Comparison of ENCODE assay signal across 8 cellular contexts in genomic region chr7:131556912-131557457, GRCh38. TPM values are rescaled to one million over a fixed set of nuclear protein-coding genes. Genes with fewer than 3 reads are reported as not detected.
DNase-seq lines count a peak whose midpoint lies in the region; ATAC-seq and TF ChIP-seq lines count a peak whose summit lies in the region.

No MANE protein-coding gene starts in this region.

- peaks cover 26% of the 10 kb centered on the region for H3K4me1 ChIP-seq in CD4-positive, CD25-positive, alpha-beta regulatory T cell (ENCODE audit: control insufficient read depth, insufficient read depth, low read length, poor library complexity, severe bottlenecking)
- H3K4me1 ChIP-seq in thymus (ENCODE audit: control insufficient read depth, insufficient read depth, low read length): no peaks in the 10 kb centered on the region
- H3K4me1 ChIP-seq in foreskin keratinocyte: peaks cover 5% of the 10 kb centered on the region

- peaks cover 6 to 21% (median 8%) of the 10 kb centered on the region in 4 donors for H3K4me1 Mint-ChIP-seq in CD4-positive, CD25-positive, alpha-beta regulatory T cell
- H3K4me1 Mint-ChIP-seq in activated B cell treated with CpG ODN at 0.5 μM for 24 hours: peaks cover 24% of the 10 kb centered on the region

- peak overlapping the region; percentile 75 to 91 (median 78) for H3K4me3 Mint-ChIP-seq in CD4-positive, CD25-positive, alpha-beta regulatory T cell
- peak overlapping the region; percentile 78 for H3K4me3 Mint-ChIP-seq in activated B cell treated with CpG ODN at 0.5 μM for 24 hours

- H3K27me3 ChIP-seq in CD4-positive, CD25-positive, alpha-beta regulatory T cell (ENCODE audit: control insufficient read depth, insufficient read depth, low read length): peaks cover 27% of the 10 kb centered on the region
- peaks cover 20% of the 10 kb centered on the region for H3K27me3 ChIP-seq in kidney epithelial cell (ENCODE audit: control insufficient read depth, insufficient read depth, low read length)
- peaks cover 45% of the 10 kb centered on the region for H3K27me3 ChIP-seq in thymus (ENCODE audit: control insufficient read depth, insufficient read depth)
- peaks cover 85% of the 10 kb centered on the region for H3K27me3 ChIP-seq in foreskin keratinocyte

- intact Hi-C loops in activated B cell treated with CpG ODN at 0.5 μM for 24 hours (cut with micrococcal nuclease): loop anchor here (5.0 kb wide), 2 partner anchors 50 to 95 kb away; no protein-coding TSS in a partner anchor

- H3K9me3 Mint-ChIP-seq in CD4-positive, CD25-positive, alpha-beta regulatory T cell: peaks cover 0 to 3% (median 0%) of the 10 kb centered on the region in 7 donors
- no peaks in the 10 kb centered on the region for H3K9me3 Mint-ChIP-seq in activated B cell treated with CpG ODN at 0.5 μM for 24 hours

- peaks cover 49% of the 10 kb centered on the region for H3K27me3 Mint-ChIP-seq in CD4-positive, CD25-positive, alpha-beta regulatory T cell
- H3K27me3 Mint-ChIP-seq in activated B cell treated with CpG ODN at 0.5 μM for 24 hours: peaks cover 11% of the 10 kb centered on the region

- H3K4me3 ChIP-seq in CD4-positive, CD25-positive, alpha-beta regulatory T cell (ENCODE audit: low read depth, low read length): no peak overlapping the region
- peak overlapping the region; percentile 46 for H3K4me3 ChIP-seq in kidney epithelial cell (ENCODE audit: low read depth, low read length)
- H3K4me3 ChIP-seq in thymus (ENCODE audit: low read length): peak overlapping the region; percentile 52

- H3K27ac ChIP-seq in CD4-positive, CD25-positive, alpha-beta regulatory T cell (ENCODE audit: insufficient read depth, low read length, poor library complexity, severe bottlenecking): no peak overlapping the region
- H3K27ac ChIP-seq in thymus (ENCODE audit: low read depth) (no peak overlapping the region), foreskin keratinocyte (no peak overlapping the region)

- POLR2A ChIA-PET in activated B cell treated with CpG ODN at 0.5 μM for 24 hours (lab: Charles Lee): no interaction called here
- POLR2A ChIA-PET in GM10248 (lab: Yijun Ruan, JAX): no interaction called here

- no peaks in the 10 kb centered on the region for H3K36me3 Mint-ChIP-seq in CD4-positive, CD25-positive, alpha-beta regulatory T cell
- no peaks in the 10 kb centered on the region for H3K36me3 Mint-ChIP-seq in activated B cell treated with CpG ODN at 0.5 μM for 24 hours (ENCODE audit: low read depth)

- H3K36me3 ChIP-seq in CD4-positive, CD25-positive, alpha-beta regulatory T cell (ENCODE audit: control insufficient read depth, insufficient read depth, low read length): no peaks in the 10 kb centered on the region
- H3K36me3 ChIP-seq in kidney epithelial cell (ENCODE audit: control insufficient read depth, insufficient read depth, low read length): no peaks in the 10 kb centered on the region
- no peaks in the 10 kb centered on the region for H3K36me3 ChIP-seq in thymus (ENCODE audit: control insufficient read depth, insufficient read depth)

- CTCF ChIA-PET in activated B cell treated with CpG ODN at 0.5 μM for 24 hours (lab: Charles Lee) (no interaction called here), GM10248 (lab: Yijun Ruan, JAX) (interaction anchor here (1.5 kb wide), 1 partner anchor 11 kb away, joined by 5 read pairs; no protein-coding TSS in a partner anchor)

- no peak for DNase-seq in CD4-positive, CD25-positive, alpha-beta regulatory T cell
- DNase-seq in activated B cell treated with CpG ODN at 0.5 μM for 24 hours (no peak), kidney epithelial cell (ENCODE audit: low read depth) (no peak), GM10248 (ENCODE audit: extremely low spot score) (no peak), foreskin keratinocyte (no peak)

- ATAC-seq in CD4-positive, CD25-positive, alpha-beta regulatory T cell (ENCODE audit: low read depth in 2 of 2): peak; percentile 4 to 6
- ATAC-seq in HG02642 (IDR thresholded peaks at IDR 0.05; ENCODE audit: poor library complexity, unreplicated experiment) (peak; percentile 14), activated B cell treated with CpG ODN at 0.5 μM for 24 hours (ENCODE audit: low read depth) (no peak), GM21825 (IDR thresholded peaks at IDR 0.05; ENCODE audit: unreplicated experiment) (no peak), foreskin keratinocyte (no peak)

- TF ChIP-seq CTCF in activated B cell treated with CpG ODN at 0.5 μM for 24 hours (IDR thresholded peaks at IDR 0.05) (no peak), kidney epithelial cell (IDR thresholded peaks at IDR 0.05; ENCODE audit: insufficient read depth, low read length, poor library complexity, severe bottlenecking) (no peak), GM10248 (IDR thresholded peaks at IDR 0.05; ENCODE audit: control extremely low read depth, extremely low read depth, low read depth, missing control alignments) (no peak), foreskin keratinocyte (conservative IDR thresholded peaks at IDR 0.05) (no peak)

- WGBS in thymus: 2% methylated on average over 23 of the region's 23 CpGs

- H3K9me3 ChIP-seq in CD4-positive, CD25-positive, alpha-beta regulatory T cell (ENCODE audit: control insufficient read depth in 2 of 2, low read length in 2 of 2): no peaks in the 10 kb centered on the region
- no peaks in the 10 kb centered on the region for H3K9me3 ChIP-seq in thymus (ENCODE audit: control insufficient read depth)

- H3K27ac Mint-ChIP-seq in CD4-positive, CD25-positive, alpha-beta regulatory T cell: no peak overlapping the region
- no peak overlapping the region for H3K27ac Mint-ChIP-seq in activated B cell treated with CpG ODN at 0.5 μM for 24 hours

RNA-seq across cellular contexts. Expression of gene PODXL, which starts 0.6 kb away (rescaled TPM):
- 0.89 TPM for total RNA-seq in CD4-positive, CD25-positive, alpha-beta regulatory T cell
- polyA plus RNA-seq in CD4-positive, CD25-positive, alpha-beta regulatory T cell: under 1 TPM; 0.17 to 0.54 (median 0.27) TPM
- total RNA-seq in activated B cell treated with CpG ODN at 0.5 μM for 24 hours: 0.93 and 1.4 TPM in 2 replicates
- 152 and 160 TPM in 2 replicates for total RNA-seq in kidney epithelial cell
- polyA plus RNA-seq in thymus: 4.1 TPM
- total RNA-seq in foreskin keratinocyte: 0.53 and 2.3 TPM in 2 replicates
- polyA plus RNA-seq in foreskin keratinocyte: 0.17 and 0.72 TPM in 2 replicates

Comparison
In these comparisons a context has a peak if more than half of its experiments do, and no peak if none do; other contexts are left out.
1. ATAC-seq: peak in CD4-positive, CD25-positive, alpha-beta regulatory T cell (2 of 2) and HG02642 (single experiment); none in activated B cell treated with CpG ODN at 0.5 μM for 24 hours (single experiment), GM21825 (single experiment) and foreskin keratinocyte (single experiment).
2. RNA of gene PODXL, which starts 0.6 kb away (total RNA-seq): 152 to 160 TPM in kidney epithelial cell; 0.93 to 1.4 TPM in activated B cell treated with CpG ODN at 0.5 μM for 24 hours, 0.89 TPM in CD4-positive, CD25-positive, alpha-beta regulatory T cell (single experiment) and 0.53 to 2.3 TPM in foreskin keratinocyte; every median in the first group is over 10 times any median in the second.